In genomic region chr17:17943281-17943984, GRCh38 we compare ENCODE assay signal across 1 cellular context.
A peak's percentile ranks its signal among the peaks of the same experiment; 100 is the strongest.
TF ChIP-seq lines count a peak whose summit lies in the region.

No MANE protein-coding gene starts in this region.

TF ChIP-seq in HEK293, 187 proteins besides CTCF, POLR2A, EP300 and RAD21 (continued from another document):
- TF ChIP-seq PRDM10 (tag by site-specific recombination; IDR thresholded peaks at IDR 0.05): peak; percentile 51
- TF ChIP-seq ZNF785 (tag by site-specific recombination; IDR thresholded peaks at IDR 0.05): no peak
- no peak for TF ChIP-seq ZNF548 (tag by site-specific recombination; IDR thresholded peaks at IDR 0.05)
- peak; percentile 73; the same call in 1 of the 2 replicates for TF ChIP-seq WT1 (tag by site-specific recombination; IDR thresholded peaks at IDR 0.05)
- TF ChIP-seq ZNF146 (tag by site-specific recombination; IDR thresholded peaks at IDR 0.05): no peak
- TF ChIP-seq ZNF600 (tag by site-specific recombination; IDR thresholded peaks at IDR 0.05): peak; percentile 81
- TF ChIP-seq TRIM28 (IDR thresholded peaks at IDR 0.05; ENCODE audit: borderline replicate concordance, low read length): peak; percentile 55; the same call in 1 of the 2 replicates
